16 cellular contexts compared by ENCODE assay signal in genomic region chr11:73991471-73992006, GRCh38. TPM values are rescaled to one million over a fixed set of nuclear protein-coding genes. Genes with fewer than 3 reads are reported as not detected.
DNase-seq lines count a peak whose midpoint lies in the region; ATAC-seq, FAIRE-seq and TF ChIP-seq lines count a peak whose summit lies in the region.
"Had no signal": no experiment of that assay in that cellular context is flagged by ENCODE, and none has a peak within 500 bp of the region (broad histone marks: within the 10 kb centered on the region; RNA-seq: fewer than 3 reads in every experiment).

No MANE protein-coding gene starts in this region.

- no peaks in the 10 kb centered on the region for H3K27me3 Mint-ChIP-seq in activated CD4-positive, alpha-beta T cell treated with anti-CD3 and anti-CD28 coated beads, Interleukin-2, amount 10 ng/mL, durations not matched to agents 7 days and 5 days
- H3K27me3 Mint-ChIP-seq in naive B cell, result no peaks in the 10 kb centered on the region

- H3K4me1 ChIP-seq in stomach, result no peaks in the 10 kb centered on the region

- peak overlapping the region; percentile 33 for H3K27ac Mint-ChIP-seq in activated CD4-positive, alpha-beta T cell treated with anti-CD3 and anti-CD28 coated beads, Interleukin-2, amount 10 ng/mL, durations not matched to agents 7 days and 5 days
- peak overlapping the region; percentile 18 to 99 (median 90) for H3K27ac Mint-ChIP-seq in naive B cell

- POLR2A ChIA-PET in activated CD4-positive, alpha-beta T cell treated with anti-CD3 and anti-CD28 coated beads, Interleukin-2, amount 10 ng/mL, durations not matched to agents 7 days and 5 days (lab: Charles Lee), result no interaction called here

- H3K4me1 Mint-ChIP-seq in activated CD4-positive, alpha-beta T cell treated with anti-CD3 and anti-CD28 coated beads, Interleukin-2, amount 10 ng/mL, durations not matched to agents 7 days and 5 days, result peaks cover 32% of the 10 kb centered on the region
- peaks cover 24 to 63% (median 52%) of the 10 kb centered on the region in 3 donors for H3K4me1 Mint-ChIP-seq in naive B cell

- H3K9me3 ChIP-seq in stomach, result no peaks in the 10 kb centered on the region

- 84 to 91% (median 86%) methylated on average over 6 of the region's 6 CpGs for WGBS in stomach, 5 donors

- CTCF ChIA-PET in activated CD4-positive, alpha-beta T cell treated with anti-CD3 and anti-CD28 coated beads, Interleukin-2, amount 10 ng/mL, durations not matched to agents 7 days and 5 days (lab: Charles Lee), result interaction anchor here (1.5 kb wide), 1 partner anchor 11 kb away, joined by 4 read pairs; no protein-coding TSS in a partner anchor

- intact Hi-C loops in stomach (cut with DNase I; ENCODE audit: low total_unique reads), result no loop called here

- no peak for TF ChIP-seq POLR2A in stomach (IDR thresholded peaks at IDR 0.05)

- H3K4me3 Mint-ChIP-seq in activated CD4-positive, alpha-beta T cell treated with anti-CD3 and anti-CD28 coated beads, Interleukin-2, amount 10 ng/mL, durations not matched to agents 7 days and 5 days, result no peak overlapping the region
- peak overlapping the region in 3 of 8 donors; percentile 16 to 23 (median 21) for H3K4me3 Mint-ChIP-seq in naive B cell

- H3K9me3 Mint-ChIP-seq in activated CD4-positive, alpha-beta T cell treated with anti-CD3 and anti-CD28 coated beads, Interleukin-2, amount 10 ng/mL, durations not matched to agents 7 days and 5 days, result no peaks in the 10 kb centered on the region
- H3K9me3 Mint-ChIP-seq in naive B cell, result no peaks in the 10 kb centered on the region

- no peaks in the 10 kb centered on the region for H3K27me3 ChIP-seq in stomach
- H3K27me3 ChIP-seq: brain microvascular endothelial cell had no signal

- DNase-seq in activated CD4-positive, alpha-beta T cell treated with anti-CD3 and anti-CD28 coated beads, Interleukin-2, amount 10 ng/mL, durations not matched to agents 7 days and 5 days, result no peak
- no peak for DNase-seq in activated CD4-positive, alpha-beta T cell treated with anti-CD3 and anti-CD28 coated beads, Interleukin-2, amount 50 U/mL, for 1 hour
- DNase-seq in NAMALWA (ENCODE audit: low spot score) (peak; percentile 34), naive B cell (no peak), globus pallidus (ENCODE audit: low spot score) (no peak), stomach (no peak), HTR-8/SVneo (ENCODE audit: insufficient read length, low spot score) (no peak)
- DNase-seq: brain microvascular endothelial cell, DMS 273 treated with DMSO at 0.1 percent for 48 hours, NCI-H1436, SIG-M5 had no signal

- H3K36me3 Mint-ChIP-seq in activated CD4-positive, alpha-beta T cell treated with anti-CD3 and anti-CD28 coated beads, Interleukin-2, amount 10 ng/mL, durations not matched to agents 7 days and 5 days (ENCODE audit: low read depth), result no peaks in the 10 kb centered on the region
- no peaks in the 10 kb centered on the region for H3K36me3 Mint-ChIP-seq in naive B cell

- H3K36me3 ChIP-seq in stomach, result no peaks in the 10 kb centered on the region
- H3K36me3 ChIP-seq: brain microvascular endothelial cell had no signal

- ATAC-seq in GM19463 (IDR thresholded peaks at IDR 0.05; ENCODE audit: unreplicated experiment), result peak; percentile 57
- peak in 1 of 2 donors; percentile 18 for ATAC-seq in naive B cell (ENCODE audit: low read depth in 2 of 2)
- ATAC-seq: left colon had no signal

- no peak for FAIRE-seq in HTR-8/SVneo (lab: Jason Lieb, UNC)
- FAIRE-seq: A204.1 had no signal

- no peak for TF ChIP-seq EP300 in stomach (IDR thresholded peaks at IDR 0.05)

- no peak overlapping the region for H3K4me3 ChIP-seq in stomach
- H3K4me3 ChIP-seq: smooth muscle cell had no signal

- TF ChIP-seq CTCF in stomach (IDR thresholded peaks at IDR 0.05), result no peak

- H3K27ac ChIP-seq in stomach, result no peak overlapping the region
- H3K27ac ChIP-seq: brain microvascular endothelial cell had no signal

RNA-seq across cellular contexts. Expression of gene UCP2, which starts 8.9 kb away (rescaled TPM):
- 100 to 1,000 TPM; 326 to 344 TPM for total RNA-seq in activated CD4-positive, alpha-beta T cell treated with anti-CD3 and anti-CD28 coated beads, Interleukin-2, amount 10 ng/mL, durations not matched to agents 7 days and 5 days
- 1,000 to 10,000 TPM; 1,601 to 2,628 (median 2,020) TPM for polyA plus RNA-seq in naive B cell (ENCODE audit: low read depth in 6 of 6)
- total RNA-seq in stomach, result 100 to 1,000 TPM in 1 of 5 donors, 10 to 100 TPM in 4; 15.2 to 111 (median 41.9) TPM
- polyA plus RNA-seq in stomach, result 10 to 100 TPM; 21.9 to 55.3 (median 49.3) TPM
- polyA plus RNA-seq: neural cell had no signal

RNA-seq across cellular contexts. Expression of gene UCP3, which starts 17.3 kb away (rescaled TPM):
- total RNA-seq in activated CD4-positive, alpha-beta T cell treated with anti-CD3 and anti-CD28 coated beads, Interleukin-2, amount 10 ng/mL, durations not matched to agents 7 days and 5 days, result 1 to 10 TPM; 2.5 to 3.2 TPM
- polyA plus RNA-seq in naive B cell (ENCODE audit: low read depth in 6 of 6) (under 1 TPM in 3 of 6 donors, not detected in 3; 0.09 to 0.31 (median 0.11) TPM), stomach (1 to 10 TPM in 1 of 3 donors, under 1 TPM in 2; 0.19 to 1.4 (median 0.70) TPM)
- total RNA-seq in stomach, result 10 to 100 TPM in 1 of 5 donors, 1 to 10 TPM in 1, under 1 TPM in 2, not detected in 1; under 0.01 to 28.0 (median 1.3) TPM

RNA-seq across cellular contexts. Expression of gene DNAJB13, which starts 40.7 kb away (rescaled TPM):
- total RNA-seq in activated CD4-positive, alpha-beta T cell treated with anti-CD3 and anti-CD28 coated beads, Interleukin-2, amount 10 ng/mL, durations not matched to agents 7 days and 5 days, result under 1 TPM; 0.15 to 0.31 TPM
- polyA plus RNA-seq in naive B cell (ENCODE audit: low read depth in 6 of 6), result under 1 TPM in 4 of 6 donors, not detected in 2; 0.32 to 0.72 (median 0.37) TPM
- total RNA-seq in stomach, result not detected
- polyA plus RNA-seq in stomach, result under 1 TPM in 1 of 3 donors, not detected in 2; 0.28 TPM
- total RNA-seq: left colon, smooth muscle cell had no signal
- polyA plus RNA-seq: neural cell, smooth muscle cell had no signal
